ENCODE assay signal across 2 cellular contexts in genomic region chr16:477287-477686, GRCh38.
TF ChIP-seq lines count a peak whose summit lies in the region.

No MANE protein-coding gene starts in this region.

TF ChIP-seq in H1, 55 proteins besides CTCF, POLR2A, EP300 and RAD21:
- no peak for TF ChIP-seq RNF2 (IDR thresholded peaks at IDR 0.05; ENCODE audit: borderline replicate concordance, low read depth, low read length, missing control alignments, poor library complexity, severe bottlenecking)
- peak; percentile 46; the same call in 1 of the 2 replicates for TF ChIP-seq E2F6 (IDR thresholded peaks at IDR 0.05)
- TF ChIP-seq TAF1 (IDR thresholded peaks at IDR 0.05; ENCODE audit: low read depth, low read length): no peak
- no peak for TF ChIP-seq HDAC2 (IDR thresholded peaks at IDR 0.05; ENCODE audit: borderline replicate concordance in 1 of 2, low read depth in 2 of 2, low read length in 2 of 2)

TF ChIP-seq in SK-N-SH, 30 proteins besides CTCF, POLR2A, EP300 and RAD21:
- TF ChIP-seq RFX5 (IDR thresholded peaks at IDR 0.05; ENCODE audit: low read length) (no peak), FOXM1 (IDR thresholded peaks at IDR 0.05; ENCODE audit: low read depth) (no peak)
